In the genomic region with DNA sequence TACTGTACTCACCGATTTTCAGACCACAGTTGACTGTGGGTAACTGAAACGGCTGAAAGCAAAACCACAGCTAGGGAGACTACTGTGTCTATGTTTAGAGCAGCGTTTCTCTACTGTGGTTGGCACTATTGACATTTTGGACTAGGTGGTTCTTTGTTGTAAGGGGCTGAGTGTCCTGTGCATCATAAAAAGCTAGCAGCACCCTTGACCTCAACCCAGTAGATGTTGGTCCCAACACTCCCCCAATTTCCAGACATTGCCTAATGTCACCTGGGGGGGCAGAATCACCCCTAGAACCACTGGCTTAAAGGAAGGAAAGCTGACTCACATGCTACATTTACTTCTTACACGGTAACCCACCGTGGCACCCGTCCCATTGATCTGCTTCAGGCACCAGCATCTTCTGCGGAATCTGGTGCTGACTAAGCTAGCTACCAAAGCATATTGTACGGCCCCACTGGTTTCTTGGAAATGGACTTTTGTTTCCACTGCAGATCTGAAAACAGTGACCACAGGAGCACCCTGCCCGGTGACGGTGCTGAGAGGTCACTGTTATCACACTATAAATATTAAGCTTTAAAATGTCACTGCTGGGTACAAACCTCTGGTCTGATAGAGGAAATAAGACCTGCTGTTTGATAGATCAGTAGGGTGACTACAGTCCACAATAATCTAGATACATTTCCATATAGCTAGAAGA, we compare ENCODE assay signal across 8 cellular contexts.
DNase-seq lines count a peak whose midpoint lies in the region; ATAC-seq and TF ChIP-seq lines count a peak whose summit lies in the region.

No MANE protein-coding gene starts in this region.

- H3K9me3 ChIP-seq in duodenal mucosa (ENCODE audit: control insufficient read depth in 1 of 2, low read length in 2 of 2), result no peaks in the 10 kb centered on the region
- no peaks in the 10 kb centered on the region for H3K9me3 ChIP-seq in tibial nerve
- H3K9me3 ChIP-seq in SK-N-SH, result no peaks in the 10 kb centered on the region

- no peaks in the 10 kb centered on the region for H3F3A ChIP-seq in SK-N-SH (replicated peaks; ENCODE audit: insufficient read depth)

- peak overlapping the region; percentile 4 to 71 (median 65) for H3K4me3 Mint-ChIP-seq in T-cell

- H3K4me2 ChIP-seq in SK-N-SH, result no peak overlapping the region

- ATAC-seq in GM18861 (IDR thresholded peaks at IDR 0.05; ENCODE audit: unreplicated experiment), result peak; percentile 84
- ATAC-seq in HG02970 (IDR thresholded peaks at IDR 0.05; ENCODE audit: low FRiP score, unreplicated experiment), result peak; percentile 64
- peak; percentile 79 to 93 (median 90) for ATAC-seq in T-cell (replicated peaks in 1 of 4)

- no peak for TF ChIP-seq POLR2A in tibial nerve (IDR thresholded peaks at IDR 0.05)

- no peaks in the 10 kb centered on the region for H3K79me2 ChIP-seq in SK-N-SH (ENCODE audit: insufficient read depth)

- peak in 27 of 34 experiments; percentile 5 to 37 (median 23) for DNase-seq in T-cell
- no peak for DNase-seq in NCI-H345 treated with DMSO at 0.1 percent for 48 hours (lab: John Stamatoyannopoulos, UW; ENCODE audit: unreplicated experiment)
- no peak for DNase-seq in tibial nerve (ENCODE audit: low spot score in 2 of 2)
- no peak for DNase-seq in SKM-1 (lab: John Stamatoyannopoulos, UW; ENCODE audit: unreplicated experiment)
- no peak for DNase-seq in SK-N-SH

- H3K9ac ChIP-seq in duodenal mucosa (ENCODE audit: low read depth in 1 of 2, low read length in 2 of 2) (no peak overlapping the region), SK-N-SH (no peak overlapping the region)

- H3K4me1 Mint-ChIP-seq in T-cell, result peaks cover 25 to 26% (median 26%) of the 10 kb centered on the region in 3 donors

- CTCF ChIA-PET in T-cell (lab: Charles Lee) (interaction anchor here in 1 of 2 donors (0.6 kb wide), 1 partner anchor 27 kb away, joined by 6 read pairs; no protein-coding TSS in a partner anchor), SK-N-SH (lab: Yijun Ruan, JAX) (interaction anchor here (1.7 to 2.0 kb wide), 2 partner anchors 11 to 27 kb away, joined by 4 read pairs; no protein-coding TSS in a partner anchor)

- TF ChIP-seq CTCF in tibial nerve (IDR thresholded peaks at IDR 0.05), result no peak
- no peak for TF ChIP-seq CTCF in SK-N-SH (IDR thresholded peaks at IDR 0.05)

- no peaks in the 10 kb centered on the region for H3K9me2 ChIP-seq in SK-N-SH

- H3K36me3 ChIP-seq in duodenal mucosa (ENCODE audit: control insufficient read depth in 1 of 2, insufficient read depth in 2 of 2, low read length in 2 of 2) (no peaks in the 10 kb centered on the region), tibial nerve (no peaks in the 10 kb centered on the region), SK-N-SH (replicated peaks in 1 of 2; ENCODE audit: control insufficient read depth in 1 of 2, insufficient read depth in 2 of 2, low read length in 1 of 2) (no peaks in the 10 kb centered on the region)

- H3K27ac Mint-ChIP-seq in T-cell, result peak overlapping the region in 1 of 2 donors; percentile 9

- peak overlapping the region; percentile 2 to 41 for H3K4me3 ChIP-seq in duodenal mucosa (ENCODE audit: low read depth in 1 of 2, low read length in 2 of 2)
- no peak overlapping the region for H3K4me3 ChIP-seq in tibial nerve
- no peak overlapping the region for H3K4me3 ChIP-seq in SK-N-SH (ENCODE audit: low read depth in 2 of 2, low read length in 1 of 2)

- H3K36me3 Mint-ChIP-seq in T-cell, result no peaks in the 10 kb centered on the region

- no peak overlapping the region for H2AFZ ChIP-seq in SK-N-SH (ENCODE audit: low read depth)

- H3K9me3 Mint-ChIP-seq in T-cell, result no peaks in the 10 kb centered on the region

- TF ChIP-seq RAD21 in SK-N-SH (IDR thresholded peaks at IDR 0.05; ENCODE audit: low read length), result no peak

- H4K20me1 ChIP-seq in SK-N-SH (ENCODE audit: insufficient read depth), result no peaks in the 10 kb centered on the region

- H3K27me3 Mint-ChIP-seq in T-cell, result peaks cover 16 to 22% of the 10 kb centered on the region in 2 donors

- H3K4me1 ChIP-seq in duodenal mucosa (ENCODE audit: control insufficient read depth in 1 of 2, insufficient read depth in 2 of 2, low read length in 2 of 2) (peaks cover 14 to 17% of the 10 kb centered on the region in 2 donors), tibial nerve (peaks cover 0 to 10% (median 4%) of the 10 kb centered on the region in 4 donors), SK-N-SH (ENCODE audit: control insufficient read depth in 1 of 2, insufficient read depth in 2 of 2, low read depth in 1 of 2, low read length in 1 of 2) (no peaks in the 10 kb centered on the region)

- no peak for TF ChIP-seq EP300 in tibial nerve (IDR thresholded peaks at IDR 0.05)
- no peak for TF ChIP-seq EP300 in SK-N-SH (IDR thresholded peaks at IDR 0.05; ENCODE audit: borderline replicate concordance in 1 of 2, low read depth in 1 of 2, low read length in 1 of 2)

- WGBS in tibial nerve, 2 donors, result 64 to 75% methylated on average over 10 of the region's 10 CpGs
- 59% methylated on average over 10 of the region's 10 CpGs for WGBS in SK-N-SH (ENCODE audit: low lambda C conversion rate)

- no peaks in the 10 kb centered on the region for H3K27me3 ChIP-seq in duodenal mucosa (ENCODE audit: control insufficient read depth in 1 of 2, insufficient read depth in 2 of 2, low read length in 2 of 2)
- no peaks in the 10 kb centered on the region for H3K27me3 ChIP-seq in tibial nerve
- no peaks in the 10 kb centered on the region for H3K27me3 ChIP-seq in SK-N-SH (ENCODE audit: insufficient read depth)

- POLR2A ChIA-PET in T-cell (lab: Charles Lee), result no interaction called here
- POLR2A ChIA-PET in SK-N-SH (lab: Yijun Ruan, JAX), result no interaction called here

- H3K27ac ChIP-seq in duodenal mucosa (ENCODE audit: low read depth, low read length) (no peak overlapping the region), tibial nerve (no peak overlapping the region), SK-N-SH (ENCODE audit: low read depth in 2 of 2, low read length in 1 of 2) (no peak overlapping the region)

TF ChIP-seq in SK-N-SH, 30 proteins besides CTCF, POLR2A, EP300 and RAD21:
- no peak for TF ChIP-seq ELF1 (IDR thresholded peaks at IDR 0.05)
- TF ChIP-seq CHD2 (IDR thresholded peaks at IDR 0.05; ENCODE audit: low read length, partially characterized antibody), result no peak
- no peak for TF ChIP-seq FOXM1 (IDR thresholded peaks at IDR 0.05; ENCODE audit: low read depth)
- TF ChIP-seq, protein P1, sequence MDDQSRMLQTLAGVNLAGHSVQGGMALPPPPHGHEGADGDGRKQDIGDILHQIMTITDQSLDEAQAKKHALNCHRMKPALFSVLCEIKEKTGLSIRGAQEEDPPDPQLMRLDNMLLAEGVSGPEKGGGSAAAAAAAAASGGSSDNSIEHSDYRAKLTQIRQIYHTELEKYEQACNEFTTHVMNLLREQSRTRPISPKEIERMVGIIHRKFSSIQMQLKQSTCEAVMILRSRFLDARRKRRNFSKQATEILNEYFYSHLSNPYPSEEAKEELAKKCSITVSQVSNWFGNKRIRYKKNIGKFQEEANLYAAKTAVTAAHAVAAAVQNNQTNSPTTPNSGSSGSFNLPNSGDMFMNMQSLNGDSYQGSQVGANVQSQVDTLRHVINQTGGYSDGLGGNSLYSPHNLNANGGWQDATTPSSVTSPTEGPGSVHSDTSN (IDR thresholded peaks at IDR 0.05), result no peak
- TF ChIP-seq, protein P2, sequence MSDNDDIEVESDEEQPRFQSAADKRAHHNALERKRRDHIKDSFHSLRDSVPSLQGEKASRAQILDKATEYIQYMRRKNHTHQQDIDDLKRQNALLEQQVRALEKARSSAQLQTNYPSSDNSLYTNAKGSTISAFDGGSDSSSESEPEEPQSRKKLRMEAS (IDR thresholded peaks at IDR 0.05; ENCODE audit: low read depth), result no peak
- no peak for TF ChIP-seq MXI1 (IDR thresholded peaks at IDR 0.05; ENCODE audit: low read depth, low read length)
- TF ChIP-seq RXRA (IDR thresholded peaks at IDR 0.05; ENCODE audit: borderline replicate concordance, low read depth), result no peak
- TF ChIP-seq TCF12 (IDR thresholded peaks at IDR 0.05), result no peak
- TF ChIP-seq GATA2 (CRISPR knock-in tag; IDR thresholded peaks at IDR 0.05), result no peak
- TF ChIP-seq MEF2A (IDR thresholded peaks at IDR 0.05; ENCODE audit: borderline replicate concordance, low read depth), result no peak
- no peak for TF ChIP-seq RFX5 (IDR thresholded peaks at IDR 0.05; ENCODE audit: low read length)
- TF ChIP-seq, protein P3, sequence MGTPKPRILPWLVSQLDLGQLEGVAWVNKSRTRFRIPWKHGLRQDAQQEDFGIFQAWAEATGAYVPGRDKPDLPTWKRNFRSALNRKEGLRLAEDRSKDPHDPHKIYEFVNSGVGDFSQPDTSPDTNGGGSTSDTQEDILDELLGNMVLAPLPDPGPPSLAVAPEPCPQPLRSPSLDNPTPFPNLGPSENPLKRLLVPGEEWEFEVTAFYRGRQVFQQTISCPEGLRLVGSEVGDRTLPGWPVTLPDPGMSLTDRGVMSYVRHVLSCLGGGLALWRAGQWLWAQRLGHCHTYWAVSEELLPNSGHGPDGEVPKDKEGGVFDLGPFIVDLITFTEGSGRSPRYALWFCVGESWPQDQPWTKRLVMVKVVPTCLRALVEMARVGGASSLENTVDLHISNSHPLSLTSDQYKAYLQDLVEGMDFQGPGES (IDR thresholded peaks at IDR 0.05; ENCODE audit: low read depth, low read length), result no peak
- no peak for TF ChIP-seq NFIC (IDR thresholded peaks at IDR 0.05; ENCODE audit: borderline replicate concordance)

Comparison
In these comparisons a context has a peak if more than half of its experiments do, and no peak if none do; other contexts are left out.
1. DNase-seq: peak in T-cell (27 of 34); none in NCI-H345 treated with DMSO at 0.1 percent for 48 hours (single experiment), tibial nerve (0 of 2), SKM-1 (single experiment) and SK-N-SH (single experiment).
2. H3K4me3 ChIP-seq: peak in duodenal mucosa (2 of 2); none in tibial nerve (0 of 4) and SK-N-SH (0 of 2).
3. Peak in every context shown above with its lines, with median percentiles within 50 percentile points of each other: ATAC-seq.